Comparison of ENCODE assay signal across 7 cellular contexts in the genomic region with DNA sequence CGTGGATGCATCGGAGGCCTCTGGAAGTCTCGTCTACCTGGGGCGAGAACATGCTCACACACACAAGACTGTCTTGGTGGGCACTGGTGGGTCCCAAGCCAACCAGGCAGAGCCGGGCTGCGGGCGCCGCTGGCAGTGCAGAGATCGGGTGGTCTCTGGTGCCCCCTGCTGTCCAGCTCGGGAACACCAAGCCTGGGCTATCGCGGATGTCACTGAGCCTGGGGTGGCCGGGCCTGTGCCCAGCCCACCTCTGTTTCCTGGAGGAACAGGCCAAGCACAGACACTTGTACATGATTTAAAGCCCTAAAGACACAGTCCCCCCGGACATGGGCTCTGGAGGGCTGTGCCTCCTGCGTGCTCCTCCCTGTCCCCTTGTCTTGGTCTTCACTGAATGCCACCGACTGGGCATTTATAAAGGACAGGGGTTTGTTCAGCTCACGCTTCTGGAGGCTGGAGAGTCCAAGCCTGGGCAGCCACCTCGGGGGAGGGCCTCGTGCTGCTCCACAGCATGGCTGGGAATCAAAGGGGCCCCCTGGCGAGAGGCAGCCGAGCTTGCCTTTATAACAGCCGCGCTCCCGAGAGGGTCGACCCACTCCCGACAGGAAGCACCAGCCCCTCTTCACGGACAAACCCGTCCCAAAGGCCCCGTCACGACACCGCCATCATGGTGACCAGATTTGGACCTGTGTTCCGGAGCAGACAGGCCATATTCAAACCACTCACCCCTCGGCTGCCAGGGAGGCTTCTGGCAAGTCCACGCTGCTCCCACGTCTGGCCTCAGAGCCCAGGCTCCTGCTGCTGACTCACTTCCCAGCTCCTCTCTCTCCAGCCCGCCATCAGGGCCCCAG. TPM values are rescaled to one million over a fixed set of nuclear protein-coding genes. Genes with fewer than 3 reads are reported as not detected.
A peak's percentile ranks its signal among the peaks of the same experiment; 100 is the strongest.
DNase-seq lines count a peak whose midpoint lies in the region; ATAC-seq and TF ChIP-seq lines count a peak whose summit lies in the region.

No MANE protein-coding gene starts in this region.

- no peak for TF ChIP-seq POLR2A in suprapubic skin (IDR thresholded peaks at IDR 0.05)

- no peak for TF ChIP-seq EP300 in suprapubic skin (IDR thresholded peaks at IDR 0.05)

- no peak overlapping the region for H3K4me3 Mint-ChIP-seq in activated T-helper 17 cell treated with anti-CD3 and anti-CD28 coated beads, Interleukin-2, amount 50 U/mL, for 72 hours

- H3K27me3 Mint-ChIP-seq in activated T-helper 17 cell treated with anti-CD3 and anti-CD28 coated beads, Interleukin-2, amount 50 U/mL, for 72 hours = no peaks in the 10 kb centered on the region

- H3K4me1 Mint-ChIP-seq in activated T-helper 17 cell treated with anti-CD3 and anti-CD28 coated beads, Interleukin-2, amount 50 U/mL, for 72 hours = no peaks in the 10 kb centered on the region

- H3K36me3 Mint-ChIP-seq in activated T-helper 17 cell treated with anti-CD3 and anti-CD28 coated beads, Interleukin-2, amount 50 U/mL, for 72 hours (ENCODE audit: low read depth) = no peaks in the 10 kb centered on the region

- WGBS in suprapubic skin = 49% methylated on average over 13 of the region's 36 CpGs

- peak; percentile 90 for ATAC-seq in activated T-helper 17 cell treated with anti-CD3 and anti-CD28 coated beads, Interleukin-2, amount 50 U/mL, for 72 hours (replicated peaks)

- no peaks in the 10 kb centered on the region for H3K9me3 Mint-ChIP-seq in activated T-helper 17 cell treated with anti-CD3 and anti-CD28 coated beads, Interleukin-2, amount 50 U/mL, for 72 hours

- no peak overlapping the region for H3K27ac ChIP-seq in HL-60 (replicated peaks)
- H3K27ac ChIP-seq in suprapubic skin = no peak overlapping the region

- DNase-seq in HL-60 (ENCODE audit: low read depth in 1 of 2, low spot score in 1 of 2) = peak in 1 of 2 experiments; percentile 55
- DNase-seq in RPMI8226 = peak; percentile 56
- DNase-seq in fibroblast of the conjunctiva (ENCODE audit: low read depth) = peak; percentile 10
- peak in 51 of 56 donors; percentile 13 to 88 (median 61) for DNase-seq in nucleus accumbens (lab: John Stamatoyannopoulos, UW)
- no peak for DNase-seq in suprapubic skin (ENCODE audit: low spot score in 2 of 2)

- peaks cover 5% of the 10 kb centered on the region for H3K4me1 ChIP-seq in suprapubic skin

- H3K36me3 ChIP-seq in suprapubic skin = no peaks in the 10 kb centered on the region

- no peaks in the 10 kb centered on the region for H3K9me3 ChIP-seq in suprapubic skin

- H3K4me3 ChIP-seq in HL-60 (replicated peaks; ENCODE audit: insufficient read depth, low read length) = no peak overlapping the region
- H3K4me3 ChIP-seq in suprapubic skin = no peak overlapping the region

- H3K27ac Mint-ChIP-seq in activated T-helper 17 cell treated with anti-CD3 and anti-CD28 coated beads, Interleukin-2, amount 50 U/mL, for 72 hours = no peak overlapping the region

- H3K27me3 ChIP-seq in HL-60 (ENCODE audit: insufficient read depth, poor library complexity, severe bottlenecking) (no peaks in the 10 kb centered on the region), suprapubic skin (peaks cover 13% of the 10 kb centered on the region)

- TF ChIP-seq CTCF in GM12873 (IDR thresholded peaks at IDR 0.05; ENCODE audit: insufficient read depth, low read depth, low read length, missing control alignments) = peak; percentile 97
- peak; percentile 67 for TF ChIP-seq CTCF in HL-60 (IDR thresholded peaks at IDR 0.05; ENCODE audit: insufficient read depth, low read length)
- peak; percentile 82 to 89 for TF ChIP-seq CTCF in suprapubic skin (IDR thresholded peaks at IDR 0.05)

RNA-seq across cellular contexts. Expression of a gene that starts 3.6 kb away (rescaled TPM):
- total RNA-seq in activated T-helper 17 cell treated with anti-CD3 and anti-CD28 coated beads, Interleukin-2, amount 50 U/mL, for 72 hours = not detected
- not detected for total RNA-seq in suprapubic skin

RNA-seq across cellular contexts. Expression of a gene that starts 7.9 kb away (rescaled TPM):
- 100 to 1,000 TPM in 1 of 2 donors, 10 to 100 TPM in 1; 57.4 to 151 TPM for total RNA-seq in activated T-helper 17 cell treated with anti-CD3 and anti-CD28 coated beads, Interleukin-2, amount 50 U/mL, for 72 hours
- total RNA-seq in suprapubic skin = 100 to 1,000 TPM in 3 of 4 donors, 10 to 100 TPM in 1; 30.6 to 178 (median 143) TPM

Comparison
In these comparisons a context has a peak if more than half of its experiments do, and no peak if none do; other contexts are left out.
1. DNase-seq: peak in RPMI8226 (single experiment), fibroblast of the conjunctiva (single experiment) and nucleus accumbens (51 of 56); none in suprapubic skin (0 of 2).
2. Peak in every context shown above with its lines, with median percentiles within 50 percentile points of each other: CTCF ChIP-seq.